1 cellular context compared by ENCODE assay signal in the genomic region with DNA sequence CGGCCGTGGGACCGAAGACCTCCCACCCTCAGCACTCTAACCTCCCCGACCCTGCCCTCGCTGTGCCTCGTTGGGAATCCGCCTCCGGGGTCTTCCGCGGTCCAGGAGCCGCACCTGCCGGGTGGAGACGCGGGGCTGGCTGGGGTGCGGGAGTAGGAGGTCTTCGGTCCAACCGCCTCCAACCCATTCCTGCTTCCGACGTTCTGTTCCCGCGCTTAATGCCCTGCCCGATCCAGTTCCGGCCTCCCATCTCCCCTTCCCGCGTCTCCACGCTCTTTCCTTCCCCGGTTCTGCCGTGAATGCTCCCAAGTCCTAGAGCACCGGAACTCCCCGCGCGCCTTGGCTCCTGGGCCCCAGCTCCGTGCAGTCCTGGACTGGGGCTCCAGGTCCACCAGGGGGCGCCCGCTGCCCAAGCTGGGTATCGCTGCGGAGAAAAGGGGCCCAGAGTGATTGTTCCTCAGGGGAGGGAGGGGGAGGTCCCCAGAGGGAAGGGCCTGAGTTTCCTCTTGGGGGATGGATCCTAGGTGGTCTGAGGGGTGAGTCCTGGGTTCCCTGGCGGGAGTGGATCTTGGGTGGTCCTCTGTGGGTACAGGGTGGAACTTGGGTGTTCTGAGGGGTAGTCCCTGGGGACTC.
TF ChIP-seq lines count a peak whose summit lies in the region.

No MANE protein-coding gene starts in this region.

TF ChIP-seq in K562, 482 proteins besides CTCF, POLR2A, EP300 and RAD21 (continued from another document and continues in another):
- TF ChIP-seq HDAC3 (IDR thresholded peaks at IDR 0.05; ENCODE audit: borderline replicate concordance, partially characterized antibody) (no peak), ZBED1 (IDR thresholded peaks at IDR 0.05) (no peak), SNIP1 (IDR thresholded peaks at IDR 0.05; ENCODE audit: low read depth) (no peak), TAF7 (tag; IDR thresholded peaks at IDR 0.05) (0 out of 2 replicates have a peak, but pooled peaks have one; percentile 28), STAT5B (CRISPR knock-in tag; IDR thresholded peaks at IDR 0.05) (no peak), ZNF324 (CRISPR knock-in tag; IDR thresholded peaks at IDR 0.05) (no peak), SAP30 (IDR thresholded peaks at IDR 0.05; ENCODE audit: borderline replicate concordance, insufficient read depth, low read depth, low read length, poor library complexity, severe bottlenecking) (no peak), ZZZ3 (IDR thresholded peaks at IDR 0.05) (no peak), ZBTB17 (CRISPR knock-in tag; IDR thresholded peaks at IDR 0.05) (0 out of 2 replicates have a peak, but pooled peaks have one; percentile 46), FOXP1 (CRISPR knock-in tag; IDR thresholded peaks at IDR 0.05) (peak; percentile 69; the same call in 1 of the 2 replicates), CBX3 (IDR thresholded peaks at IDR 0.05; ENCODE audit: borderline replicate concordance in 1 of 2, low read length in 2 of 2) (no peak; a peak in 1 of 3 replicates), THRAP3 (IDR thresholded peaks at IDR 0.05; ENCODE audit: borderline replicate concordance) (no peak), ARID2 (IDR thresholded peaks at IDR 0.05) (peak; percentile 91), KLF10 (CRISPR knock-in tag; IDR thresholded peaks at IDR 0.05) (no peak), ZSCAN32 (CRISPR knock-in tag; IDR thresholded peaks at IDR 0.05) (no peak), GTF2A2 (tag; IDR thresholded peaks at IDR 0.05) (no peak), CUX1 (CRISPR knock-in tag; IDR thresholded peaks at IDR 0.05) (no peak), JUNB (CRISPR knock-in tag; conservative IDR thresholded peaks at IDR 0.05) (no peak), SMC3 (conservative IDR thresholded peaks at IDR 0.05; ENCODE audit: insufficient read depth, low read depth, low read length) (peak; percentile 97), PYGO2 (tag; IDR thresholded peaks at IDR 0.05) (no peak), HDAC8 (tag; IDR thresholded peaks at IDR 0.05) (no peak), SUPT5H (IDR thresholded peaks at IDR 0.05) (peak; percentile 53), TAL1 (IDR thresholded peaks at IDR 0.05) (no peak), TOE1 (IDR thresholded peaks at IDR 0.05; ENCODE audit: borderline replicate concordance) (peak; percentile 49; the same call in 1 of the 2 replicates), TOE1 (CRISPR knock-in tag; IDR thresholded peaks at IDR 0.05; ENCODE audit: borderline replicate concordance, low read depth) (0 out of 2 replicates have a peak, but pooled peaks have one; percentile 39), STAG1 (CRISPR knock-in tag; IDR thresholded peaks at IDR 0.05; ENCODE audit: borderline replicate concordance) (peak; percentile 77; the same call in 1 of the 2 replicates), PTRF (tag; IDR thresholded peaks at IDR 0.05) (no peak), ZNF57 (CRISPR knock-in tag; IDR thresholded peaks at IDR 0.05) (no peak), TAF15 (IDR thresholded peaks at IDR 0.05; ENCODE audit: low read depth, low read length) (no peak), PHF21A (IDR thresholded peaks at IDR 0.05; ENCODE audit: borderline replicate concordance, low read depth) (0 out of 2 replicates have a peak, but pooled peaks have one; percentile 68), BACH1 (tag; IDR thresholded peaks at IDR 0.05) (no peak), PHF20 (IDR thresholded peaks at IDR 0.05; ENCODE audit: partially characterized antibody) (peak; percentile 57), MYNN (IDR thresholded peaks at IDR 0.05) (no peak; the same call in 1 of the 2 replicates), MYNN (CRISPR knock-in tag; IDR thresholded peaks at IDR 0.05) (no peak), NFIC (IDR thresholded peaks at IDR 0.05) (0 out of 2 replicates have a peak, but pooled peaks have one; percentile 33), ZNF354B (CRISPR knock-in tag; IDR thresholded peaks at IDR 0.05) (no peak), BRCA1 (IDR thresholded peaks at IDR 0.05) (no peak), BRCA1 (CRISPR knock-in tag; IDR thresholded peaks at IDR 0.05) (no peak), TCF7 (IDR thresholded peaks at IDR 0.05; ENCODE audit: borderline replicate concordance) (peak; percentile 66; the same call in 1 of the 2 replicates), KAT7 (CRISPR knock-in tag; IDR thresholded peaks at IDR 0.05; ENCODE audit: borderline replicate concordance) (peak; percentile 77; the same call in 1 of the 2 replicates), SMARCA4 (IDR thresholded peaks at IDR 0.05) (0 out of 2 replicates have a peak, but pooled peaks have one; percentile 9), ZNF77 (CRISPR knock-in tag; IDR thresholded peaks at IDR 0.05) (no peak), RNF219 (CRISPR knock-in tag; IDR thresholded peaks at IDR 0.05) (no peak), ESRRB (CRISPR knock-in tag; IDR thresholded peaks at IDR 0.05; ENCODE audit: borderline replicate concordance) (no peak), JUND (IDR thresholded peaks at IDR 0.05; ENCODE audit: borderline replicate concordance, low read depth, low read length) (peak; percentile 49; the same call in 1 of the 2 replicates), JUND (tag; IDR thresholded peaks at IDR 0.05; ENCODE audit: borderline replicate concordance, low read depth, low read length) (no peak; the same call in 2 of the 3 replicates), MCM3 (IDR thresholded peaks at IDR 0.05) (no peak), XRCC4 (IDR thresholded peaks at IDR 0.05; ENCODE audit: extremely low read depth, insufficient read depth, insufficient read length) (no peak), KDM5B (IDR thresholded peaks at IDR 0.05; ENCODE audit: insufficient replicate concordance, low read depth, low read length) (peak; percentile 45), U2AF2 (optimal IDR thresholded peaks at IDR 0.05; ENCODE audit: low read depth, low read length) (no peak), CBX1 (IDR thresholded peaks at IDR 0.05; ENCODE audit: low read depth) (no peak), TRIM24 (IDR thresholded peaks at IDR 0.05) (peak in 1 of 2 experiments; percentile 29; a peak in 1 of 4 replicates), C11orf30 (IDR thresholded peaks at IDR 0.05; ENCODE audit: low read depth) (no peak), MAZ (CRISPR knock-in tag; conservative IDR thresholded peaks at IDR 0.05 in 1 of 2, IDR thresholded peaks at IDR 0.05 in 1 of 2) (peak; percentile 84 to 95; a peak in 3 of 4 replicates)
- TF ChIP-seq, protein P1, sequence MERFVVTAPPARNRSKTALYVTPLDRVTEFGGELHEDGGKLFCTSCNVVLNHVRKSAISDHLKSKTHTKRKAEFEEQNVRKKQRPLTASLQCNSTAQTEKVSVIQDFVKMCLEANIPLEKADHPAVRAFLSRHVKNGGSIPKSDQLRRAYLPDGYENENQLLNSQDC (CRISPR knock-in tag; IDR thresholded peaks at IDR 0.05): no peak
- TF ChIP-seq, protein P2, sequence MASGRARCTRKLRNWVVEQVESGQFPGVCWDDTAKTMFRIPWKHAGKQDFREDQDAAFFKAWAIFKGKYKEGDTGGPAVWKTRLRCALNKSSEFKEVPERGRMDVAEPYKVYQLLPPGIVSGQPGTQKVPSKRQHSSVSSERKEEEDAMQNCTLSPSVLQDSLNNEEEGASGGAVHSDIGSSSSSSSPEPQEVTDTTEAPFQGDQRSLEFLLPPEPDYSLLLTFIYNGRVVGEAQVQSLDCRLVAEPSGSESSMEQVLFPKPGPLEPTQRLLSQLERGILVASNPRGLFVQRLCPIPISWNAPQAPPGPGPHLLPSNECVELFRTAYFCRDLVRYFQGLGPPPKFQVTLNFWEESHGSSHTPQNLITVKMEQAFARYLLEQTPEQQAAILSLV (tag; IDR thresholded peaks at IDR 0.05): no peak
- TF ChIP-seq, protein P3, sequence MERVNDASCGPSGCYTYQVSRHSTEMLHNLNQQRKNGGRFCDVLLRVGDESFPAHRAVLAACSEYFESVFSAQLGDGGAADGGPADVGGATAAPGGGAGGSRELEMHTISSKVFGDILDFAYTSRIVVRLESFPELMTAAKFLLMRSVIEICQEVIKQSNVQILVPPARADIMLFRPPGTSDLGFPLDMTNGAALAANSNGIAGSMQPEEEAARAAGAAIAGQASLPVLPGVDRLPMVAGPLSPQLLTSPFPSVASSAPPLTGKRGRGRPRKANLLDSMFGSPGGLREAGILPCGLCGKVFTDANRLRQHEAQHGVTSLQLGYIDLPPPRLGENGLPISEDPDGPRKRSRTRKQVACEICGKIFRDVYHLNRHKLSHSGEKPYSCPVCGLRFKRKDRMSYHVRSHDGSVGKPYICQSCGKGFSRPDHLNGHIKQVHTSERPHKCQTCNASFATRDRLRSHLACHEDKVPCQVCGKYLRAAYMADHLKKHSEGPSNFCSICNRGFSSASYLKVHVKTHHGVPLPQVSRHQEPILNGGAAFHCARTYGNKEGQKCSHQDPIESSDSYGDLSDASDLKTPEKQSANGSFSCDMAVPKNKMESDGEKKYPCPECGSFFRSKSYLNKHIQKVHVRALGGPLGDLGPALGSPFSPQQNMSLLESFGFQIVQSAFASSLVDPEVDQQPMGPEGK (CRISPR knock-in tag; IDR thresholded peaks at IDR 0.05; ENCODE audit: borderline replicate concordance): no peak
- TF ChIP-seq, protein P4, sequence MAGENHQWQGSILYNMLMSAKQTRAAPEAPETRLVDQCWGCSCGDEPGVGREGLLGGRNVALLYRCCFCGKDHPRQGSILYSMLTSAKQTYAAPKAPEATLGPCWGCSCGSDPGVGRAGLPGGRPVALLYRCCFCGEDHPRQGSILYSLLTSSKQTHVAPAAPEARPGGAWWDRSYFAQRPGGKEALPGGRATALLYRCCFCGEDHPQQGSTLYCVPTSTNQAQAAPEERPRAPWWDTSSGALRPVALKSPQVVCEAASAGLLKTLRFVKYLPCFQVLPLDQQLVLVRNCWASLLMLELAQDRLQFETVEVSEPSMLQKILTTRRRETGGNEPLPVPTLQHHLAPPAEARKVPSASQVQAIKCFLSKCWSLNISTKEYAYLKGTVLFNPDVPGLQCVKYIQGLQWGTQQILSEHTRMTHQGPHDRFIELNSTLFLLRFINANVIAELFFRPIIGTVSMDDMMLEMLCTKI (IDR thresholded peaks at IDR 0.05; ENCODE audit: partially characterized antibody): no peak
- TF ChIP-seq, protein P5, sequence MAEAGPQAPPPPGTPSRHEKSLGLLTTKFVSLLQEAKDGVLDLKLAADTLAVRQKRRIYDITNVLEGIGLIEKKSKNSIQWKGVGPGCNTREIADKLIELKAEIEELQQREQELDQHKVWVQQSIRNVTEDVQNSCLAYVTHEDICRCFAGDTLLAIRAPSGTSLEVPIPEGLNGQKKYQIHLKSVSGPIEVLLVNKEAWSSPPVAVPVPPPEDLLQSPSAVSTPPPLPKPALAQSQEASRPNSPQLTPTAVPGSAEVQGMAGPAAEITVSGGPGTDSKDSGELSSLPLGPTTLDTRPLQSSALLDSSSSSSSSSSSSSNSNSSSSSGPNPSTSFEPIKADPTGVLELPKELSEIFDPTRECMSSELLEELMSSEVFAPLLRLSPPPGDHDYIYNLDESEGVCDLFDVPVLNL (CRISPR knock-in tag; IDR thresholded peaks at IDR 0.05; ENCODE audit: low read depth): no peak
